Comparison of ENCODE assay signal across 1 cellular context in the genomic region with DNA sequence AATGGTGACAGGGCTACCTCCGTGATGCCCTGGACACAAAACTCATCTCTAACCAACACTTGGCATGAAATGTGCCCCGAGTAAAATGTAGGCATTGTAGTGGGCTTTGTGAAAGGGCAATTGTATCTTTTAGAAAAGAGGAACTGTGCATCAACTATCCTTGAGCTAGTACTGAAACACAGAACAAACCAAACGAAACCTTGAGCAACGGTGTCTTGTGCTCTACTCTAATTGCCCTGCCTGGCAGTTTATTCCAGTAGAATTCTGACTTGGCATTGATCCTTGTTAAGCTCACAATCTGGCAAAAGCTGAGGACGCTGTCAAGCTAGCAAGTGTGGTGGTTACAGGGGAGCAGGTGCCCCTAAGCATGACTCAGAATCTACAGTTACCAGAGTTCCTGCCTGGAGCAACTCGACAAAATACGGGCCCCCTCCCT.
TF ChIP-seq lines count a peak whose summit lies in the region.

No MANE protein-coding gene starts in this region.

TF ChIP-seq in GM23338, 12 proteins besides CTCF, POLR2A, EP300 and RAD21 (continued from another document):
- TF ChIP-seq, protein P1, sequence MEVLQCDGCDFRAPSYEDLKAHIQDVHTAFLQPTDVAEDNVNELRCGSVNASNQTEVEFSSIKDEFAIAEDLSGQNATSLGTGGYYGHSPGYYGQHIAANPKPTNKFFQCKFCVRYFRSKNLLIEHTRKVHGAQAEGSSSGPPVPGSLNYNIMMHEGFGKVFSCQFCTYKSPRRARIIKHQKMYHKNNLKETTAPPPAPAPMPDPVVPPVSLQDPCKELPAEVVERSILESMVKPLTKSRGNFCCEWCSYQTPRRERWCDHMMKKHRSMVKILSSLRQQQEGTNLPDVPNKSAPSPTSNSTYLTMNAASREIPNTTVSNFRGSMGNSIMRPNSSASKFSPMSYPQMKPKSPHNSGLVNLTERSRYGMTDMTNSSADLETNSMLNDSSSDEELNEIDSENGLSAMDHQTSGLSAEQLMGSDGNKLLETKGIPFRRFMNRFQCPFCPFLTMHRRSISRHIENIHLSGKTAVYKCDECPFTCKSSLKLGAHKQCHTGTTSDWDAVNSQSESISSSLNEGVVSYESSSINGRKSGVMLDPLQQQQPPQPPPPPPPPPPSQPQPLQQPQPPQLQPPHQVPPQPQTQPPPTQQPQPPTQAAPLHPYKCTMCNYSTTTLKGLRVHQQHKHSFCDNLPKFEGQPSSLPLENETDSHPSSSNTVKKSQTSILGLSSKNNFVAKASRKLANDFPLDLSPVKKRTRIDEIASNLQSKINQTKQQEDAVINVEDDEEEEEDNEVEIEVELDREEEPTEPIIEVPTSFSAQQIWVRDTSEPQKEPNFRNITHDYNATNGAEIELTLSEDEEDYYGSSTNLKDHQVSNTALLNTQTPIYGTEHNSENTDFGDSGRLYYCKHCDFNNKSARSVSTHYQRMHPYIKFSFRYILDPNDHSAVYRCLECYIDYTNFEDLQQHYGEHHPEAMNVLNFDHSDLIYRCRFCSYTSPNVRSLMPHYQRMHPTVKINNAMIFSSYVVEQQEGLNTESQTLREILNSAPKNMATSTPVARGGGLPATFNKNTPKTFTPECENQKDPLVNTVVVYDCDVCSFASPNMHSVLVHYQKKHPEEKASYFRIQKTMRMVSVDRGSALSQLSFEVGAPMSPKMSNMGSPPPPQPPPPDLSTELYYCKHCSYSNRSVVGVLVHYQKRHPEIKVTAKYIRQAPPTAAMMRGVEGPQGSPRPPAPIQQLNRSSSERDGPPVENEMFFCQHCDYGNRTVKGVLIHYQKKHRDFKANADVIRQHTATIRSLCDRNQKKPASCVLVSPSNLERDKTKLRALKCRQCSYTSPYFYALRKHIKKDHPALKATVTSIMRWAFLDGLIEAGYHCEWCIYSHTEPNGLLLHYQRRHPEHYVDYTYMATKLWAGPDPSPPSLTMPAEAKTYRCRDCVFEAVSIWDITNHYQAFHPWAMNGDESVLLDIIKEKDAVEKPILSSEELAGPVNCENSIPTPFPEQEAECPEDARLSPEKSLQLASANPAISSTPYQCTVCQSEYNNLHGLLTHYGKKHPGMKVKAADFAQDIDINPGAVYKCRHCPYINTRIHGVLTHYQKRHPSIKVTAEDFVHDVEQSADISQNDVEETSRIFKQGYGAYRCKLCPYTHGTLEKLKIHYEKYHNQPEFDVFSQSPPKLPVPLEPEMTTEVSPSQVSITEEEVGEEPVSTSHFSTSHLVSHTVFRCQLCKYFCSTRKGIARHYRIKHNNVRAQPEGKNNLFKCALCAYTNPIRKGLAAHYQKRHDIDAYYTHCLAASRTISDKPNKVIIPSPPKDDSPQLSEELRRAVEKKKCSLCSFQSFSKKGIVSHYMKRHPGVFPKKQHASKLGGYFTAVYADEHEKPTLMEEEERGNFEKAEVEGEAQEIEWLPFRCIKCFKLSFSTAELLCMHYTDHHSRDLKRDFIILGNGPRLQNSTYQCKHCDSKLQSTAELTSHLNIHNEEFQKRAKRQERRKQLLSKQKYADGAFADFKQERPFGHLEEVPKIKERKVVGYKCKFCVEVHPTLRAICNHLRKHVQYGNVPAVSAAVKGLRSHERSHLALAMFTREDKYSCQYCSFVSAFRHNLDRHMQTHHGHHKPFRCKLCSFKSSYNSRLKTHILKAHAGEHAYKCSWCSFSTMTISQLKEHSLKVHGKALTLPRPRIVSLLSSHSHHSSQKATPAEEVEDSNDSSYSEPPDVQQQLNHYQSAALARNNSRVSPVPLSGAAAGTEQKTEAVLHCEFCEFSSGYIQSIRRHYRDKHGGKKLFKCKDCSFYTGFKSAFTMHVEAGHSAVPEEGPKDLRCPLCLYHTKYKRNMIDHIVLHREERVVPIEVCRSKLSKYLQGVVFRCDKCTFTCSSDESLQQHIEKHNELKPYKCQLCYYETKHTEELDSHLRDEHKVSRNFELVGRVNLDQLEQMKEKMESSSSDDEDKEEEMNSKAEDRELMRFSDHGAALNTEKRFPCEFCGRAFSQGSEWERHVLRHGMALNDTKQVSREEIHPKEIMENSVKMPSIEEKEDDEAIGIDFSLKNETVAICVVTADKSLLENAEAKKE (CRISPR knock-in tag; IDR thresholded peaks at IDR 0.05) = no peak
- no peak for TF ChIP-seq ZNF331 (CRISPR knock-in tag; IDR thresholded peaks at IDR 0.05; ENCODE audit: low read depth)
- no peak for TF ChIP-seq EZH2phosphoT487 (IDR thresholded peaks at IDR 0.05; ENCODE audit: unreplicated experiment)
- no peak for TF ChIP-seq NANOG (IDR thresholded peaks at IDR 0.05; ENCODE audit: borderline replicate concordance)
- no peak for TF ChIP-seq POLR2AphosphoS5 (IDR thresholded peaks at IDR 0.05; ENCODE audit: low read depth)
- TF ChIP-seq ZNF114 (CRISPR knock-in tag; IDR thresholded peaks at IDR 0.05) = no peak
- TF ChIP-seq, protein P2, sequence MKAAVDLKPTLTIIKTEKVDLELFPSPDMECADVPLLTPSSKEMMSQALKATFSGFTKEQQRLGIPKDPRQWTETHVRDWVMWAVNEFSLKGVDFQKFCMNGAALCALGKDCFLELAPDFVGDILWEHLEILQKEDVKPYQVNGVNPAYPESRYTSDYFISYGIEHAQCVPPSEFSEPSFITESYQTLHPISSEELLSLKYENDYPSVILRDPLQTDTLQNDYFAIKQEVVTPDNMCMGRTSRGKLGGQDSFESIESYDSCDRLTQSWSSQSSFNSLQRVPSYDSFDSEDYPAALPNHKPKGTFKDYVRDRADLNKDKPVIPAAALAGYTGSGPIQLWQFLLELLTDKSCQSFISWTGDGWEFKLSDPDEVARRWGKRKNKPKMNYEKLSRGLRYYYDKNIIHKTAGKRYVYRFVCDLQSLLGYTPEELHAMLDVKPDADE (IDR thresholded peaks at IDR 0.05) = no peak
- no peak for TF ChIP-seq STAT1 (IDR thresholded peaks at IDR 0.05; ENCODE audit: unreplicated experiment)
- no peak for TF ChIP-seq CREB1 (CRISPR knock-in tag; IDR thresholded peaks at IDR 0.05; ENCODE audit: low read depth)
- no peak for TF ChIP-seq EZH2 (IDR thresholded peaks at IDR 0.05; ENCODE audit: low read depth, unreplicated experiment)
- TF ChIP-seq JUNB (IDR thresholded peaks at IDR 0.05; ENCODE audit: unreplicated experiment) = no peak
